In genomic region chr9:87862536-87863268, GRCh38 we compare ENCODE assay signal across 14 cellular contexts. TPM values are rescaled to one million over a fixed set of nuclear protein-coding genes. Genes with fewer than 3 reads are reported as not detected.
DNase-seq lines count a peak whose midpoint lies in the region; TF ChIP-seq lines count a peak whose summit lies in the region.
"Had no signal": no experiment of that assay in that cellular context is flagged by ENCODE, and none has a peak within 500 bp of the region (broad histone marks: within the 10 kb centered on the region; RNA-seq: fewer than 3 reads in every experiment).

No MANE protein-coding gene starts in this region.

- no peaks in the 10 kb centered on the region for H3K36me3 ChIP-seq in MM.1S (replicated peaks; ENCODE audit: insufficient read depth, low read length)
- no peaks in the 10 kb centered on the region for H3K36me3 ChIP-seq in Peyer's patch
- H3K36me3 ChIP-seq: BLaER1 had no signal

- H3K9me3 ChIP-seq in MM.1S (replicated peaks; ENCODE audit: insufficient read depth, low read length) = no peaks in the 10 kb centered on the region
- no peaks in the 10 kb centered on the region for H3K9me3 ChIP-seq in Peyer's patch

- CTCF ChIA-PET in AG04449 (lab: Yijun Ruan, JAX) = interaction anchor here (0.9 to 1.3 kb wide), 2 partner anchors 85 to 178 kb away, joined by 3 to 4 read pairs; no protein-coding TSS in a partner anchor

- no peak overlapping the region for H2AFZ ChIP-seq in MM.1S (ENCODE audit: low read length)

- no peak overlapping the region for H3K4me2 ChIP-seq in MM.1S (ENCODE audit: low read depth, low read length)
- H3K4me2 ChIP-seq: BLaER1 had no signal

- H3K79me2 ChIP-seq in MM.1S (ENCODE audit: low read length) = no peaks in the 10 kb centered on the region

- H3K27ac ChIP-seq in MM.1S (ENCODE audit: low read length) = no peak overlapping the region
- no peak overlapping the region for H3K27ac ChIP-seq in Peyer's patch
- H3K27ac ChIP-seq: BLaER1 had no signal

- no peak overlapping the region for H3K4me3 ChIP-seq in AG04449 (ENCODE audit: low read depth, low read length)
- H3K4me3 ChIP-seq in MM.1S (ENCODE audit: low read length) = no peak overlapping the region
- no peak overlapping the region for H3K4me3 ChIP-seq in Peyer's patch
- H3K4me3 ChIP-seq: BLaER1 had no signal

- TF ChIP-seq POLR2A in Peyer's patch (IDR thresholded peaks at IDR 0.05) = no peak

- POLR2A ChIA-PET in AG04449 (lab: Yijun Ruan, JAX) = interaction anchor here (0.7 to 1.0 kb wide), 2 partner anchors 16 to 111 kb away, joined by 3 to 4 read pairs; no protein-coding TSS in a partner anchor

- DNase-seq in AG04449 (ENCODE audit: low read depth, low spot score) (peak; percentile 28), HS-5 (ENCODE audit: low read depth) (peak; percentile 76), amniotic stem cell (lab: John Stamatoyannopoulos, UW) (peak; percentile 46), iris pigment epithelial cell (ENCODE audit: low read depth) (peak; percentile 89), GM19240 (ENCODE audit: insufficient read length, low spot score) (no peak), MM.1S (no peak), Peyer's patch (no peak)
- no peak for DNase-seq in effector CD4-positive, alpha-beta T cell
- DNase-seq: activated naive CD8-positive, alpha-beta T cell treated with anti-CD3 and anti-CD28 coated beads for 36 hours; NCI-H748 treated with DMSO at 0.1 percent for 48 hours; nephron progenitor cell; T-helper 17 cell had no signal

- H3K27me3 ChIP-seq in MM.1S (replicated peaks; ENCODE audit: insufficient read depth, low read length) (no peaks in the 10 kb centered on the region), Peyer's patch (no peaks in the 10 kb centered on the region)
- H3K27me3 ChIP-seq: BLaER1 had no signal

- H3K9me2 ChIP-seq in MM.1S (replicated peaks; ENCODE audit: insufficient read depth, low read length) = no peaks in the 10 kb centered on the region

- H3K9ac ChIP-seq in MM.1S (ENCODE audit: low read length) = no peak overlapping the region
- H3K9ac ChIP-seq: BLaER1 had no signal

- no peaks in the 10 kb centered on the region for H3F3A ChIP-seq in MM.1S (ENCODE audit: insufficient read depth, low read length)

- TF ChIP-seq CTCF in AG04449 (IDR thresholded peaks at IDR 0.05; ENCODE audit: insufficient read depth, low read length, missing control alignments) (no peak), MM.1S (IDR thresholded peaks at IDR 0.05; ENCODE audit: low read length) (no peak), Peyer's patch (IDR thresholded peaks at IDR 0.05) (no peak)

- H3K4me1 ChIP-seq in MM.1S (ENCODE audit: low read length) = no peaks in the 10 kb centered on the region
- no peaks in the 10 kb centered on the region for H3K4me1 ChIP-seq in Peyer's patch
- H3K4me1 ChIP-seq: BLaER1 had no signal

- no peaks in the 10 kb centered on the region for H4K20me1 ChIP-seq in MM.1S (ENCODE audit: insufficient read depth, low read length)
- H4K20me1 ChIP-seq: BLaER1 had no signal

RNA-seq across cellular contexts. Expression of gene SPATA31E1, which starts 20.0 kb away (rescaled TPM):
- not detected for total RNA-seq in Peyer's patch
- total RNA-seq: activated CD8-positive, alpha-beta memory T cell treated with anti-CD3 and anti-CD28 coated beads for 36 hours; activated naive CD8-positive, alpha-beta T cell treated with anti-CD3 and anti-CD28 coated beads for 36 hours; T-helper 17 cell had no signal

RNA-seq across cellular contexts. Expression of gene SPATA31C1, which starts 55.1 kb away (rescaled TPM):
- not detected for total RNA-seq in Peyer's patch
- total RNA-seq: activated CD8-positive, alpha-beta memory T cell treated with anti-CD3 and anti-CD28 coated beads for 36 hours; activated naive CD8-positive, alpha-beta T cell treated with anti-CD3 and anti-CD28 coated beads for 36 hours; T-helper 17 cell had no signal

Comparison
In these comparisons a context has a peak if more than half of its experiments do, and no peak if none do; other contexts are left out.
1. DNase-seq: peak in AG04449 (single experiment), HS-5 (single experiment), amniotic stem cell (single experiment) and iris pigment epithelial cell (single experiment); none in GM19240 (single experiment), effector CD4-positive, alpha-beta T cell (single experiment), MM.1S (single experiment) and Peyer's patch (0 of 3).